In genomic region chr5:111237470-111237869, GRCh38 we compare ENCODE assay signal across 19 cellular contexts. TPM values are rescaled to one million over a fixed set of nuclear protein-coding genes. Genes with fewer than 3 reads are reported as not detected.
A peak's percentile ranks its signal among the peaks of the same experiment; 100 is the strongest.
DNase-seq lines count a peak whose midpoint lies in the region; ATAC-seq and TF ChIP-seq lines count a peak whose summit lies in the region.
"Had no signal": no experiment of that assay in that cellular context is flagged by ENCODE, and none has a peak within 500 bp of the region (broad histone marks: within the 10 kb centered on the region; RNA-seq: fewer than 3 reads in every experiment).

No MANE protein-coding gene starts in this region.

- no peaks in the 10 kb centered on the region for H3K36me3 ChIP-seq in OCI-LY7 (ENCODE audit: insufficient read depth, low read length)
- H3K36me3 ChIP-seq: suprapubic skin had no signal

- peak; percentile 23 for ATAC-seq in stimulated activated naive CD8-positive, alpha-beta T cell treated with anti-CD3 and anti-CD28 coated beads, Interleukin-15, amount 100 ng/mL, for 72 hours
- ATAC-seq in HG02642 (IDR thresholded peaks at IDR 0.05; ENCODE audit: poor library complexity, unreplicated experiment) = no peak
- no peak for ATAC-seq in GM18517 (IDR thresholded peaks at IDR 0.05; ENCODE audit: unreplicated experiment)
- ATAC-seq: mucosa of descending colon, PC-3 had no signal

- H3K9me2 ChIP-seq in OCI-LY7 (ENCODE audit: insufficient read depth, low read length) = no peaks in the 10 kb centered on the region

- H3K36me3 Mint-ChIP-seq in activated naive CD4-positive, alpha-beta T cell treated with anti-CD3 and anti-CD28 coated beads, Interleukin-2, amount 50 U/mL, for 24 hours = peaks cover 8% of the 10 kb centered on the region

- peaks cover 22% of the 10 kb centered on the region; the same call in 1 of the 2 replicates for H3K79me2 ChIP-seq in OCI-LY7 (ENCODE audit: insufficient read depth, low read depth, low read length)
- H3K79me2 ChIP-seq: parathyroid adenoma had no signal

- peak overlapping the region; percentile 99 for H3K27ac Mint-ChIP-seq in activated naive CD4-positive, alpha-beta T cell treated with anti-CD3 and anti-CD28 coated beads, Interleukin-2, amount 50 U/mL, for 24 hours
- peak overlapping the region; percentile 36 to 93 for H3K27ac Mint-ChIP-seq in stimulated activated naive CD8-positive, alpha-beta T cell treated with anti-CD3 and anti-CD28 coated beads, Interleukin-15, amount 100 ng/mL, for 72 hours
- H3K27ac Mint-ChIP-seq: activated B cell treated with CpG ODN at 0.5 μM for 24 hours had no signal

- no peak for DNase-seq in activated naive CD4-positive, alpha-beta T cell treated with anti-CD3 and anti-CD28 coated beads, Interleukin-2, amount 50 U/mL, for 16 hours
- DNase-seq in OCI-LY7 (ENCODE audit: low spot score) = no peak
- DNase-seq in caudate nucleus (lab: John Stamatoyannopoulos, UW) = no peak
- DNase-seq in stimulated activated naive CD8-positive, alpha-beta T cell treated with anti-CD3 and anti-CD28 coated beads, Interleukin-15, amount 100 ng/mL, for 72 hours = no peak
- DNase-seq in DMS153 (lab: John Stamatoyannopoulos, UW) = no peak
- DNase-seq: activated B cell treated with CpG ODN at 0.5 μM for 24 hours; activated effector memory CD4-positive, alpha-beta T cell treated with Interleukin-2 at 50 U/mL for 16 hours; glutamatergic neuron; Karpas-422; kidney; mucosa of descending colon; NCI-H1417 treated with DMSO at 0.1 percent for 48 hours; NCI-H446 treated with DMSO at 0.1 percent for 48 hours; PC-3 had no signal

- no peak for TF ChIP-seq CTCF in OCI-LY7 (conservative IDR thresholded peaks at IDR 0.05; ENCODE audit: low read length)

- no peak overlapping the region for H2AFZ ChIP-seq in OCI-LY7 (ENCODE audit: low read length)
- H2AFZ ChIP-seq: parathyroid adenoma had no signal

- POLR2A ChIA-PET in OCI-LY7 (lab: Charles Lee) = interaction anchor here (3.1 to 4.3 kb wide), 2 partner anchors 14 to 16 kb away, joined by 9 to 18 read pairs; partner anchors contain the start of gene CAMK4

- peak overlapping the region; percentile 88 for H3K4me3 Mint-ChIP-seq in activated naive CD4-positive, alpha-beta T cell treated with anti-CD3 and anti-CD28 coated beads, Interleukin-2, amount 50 U/mL, for 24 hours
- H3K4me3 Mint-ChIP-seq in stimulated activated naive CD8-positive, alpha-beta T cell treated with anti-CD3 and anti-CD28 coated beads, Interleukin-15, amount 100 ng/mL, for 72 hours = peak overlapping the region; percentile 78 to 85
- H3K4me3 Mint-ChIP-seq: activated B cell treated with CpG ODN at 0.5 μM for 24 hours had no signal

- no TSS peak for BruUV-seq in OCI-LY7 (replicated peaks; lab: Mats Ljungman, UMichigan)

- no peaks in the 10 kb centered on the region for H3K27me3 Mint-ChIP-seq in activated naive CD4-positive, alpha-beta T cell treated with anti-CD3 and anti-CD28 coated beads, Interleukin-2, amount 50 U/mL, for 24 hours
- H3K27me3 Mint-ChIP-seq in stimulated activated naive CD8-positive, alpha-beta T cell treated with anti-CD3 and anti-CD28 coated beads, Interleukin-15, amount 100 ng/mL, for 72 hours = no peaks in the 10 kb centered on the region
- H3K27me3 Mint-ChIP-seq: activated B cell treated with CpG ODN at 0.5 μM for 24 hours had no signal

- peaks cover 6% of the 10 kb centered on the region; the same call in 1 of the 2 replicates for H4K20me1 ChIP-seq in OCI-LY7 (ENCODE audit: insufficient read depth, low read length)

- peaks cover 33% of the 10 kb centered on the region for H3K4me1 ChIP-seq in OCI-LY7 (ENCODE audit: insufficient read depth, low read length, poor library complexity, severe bottlenecking)
- H3K4me1 ChIP-seq: parathyroid adenoma, suprapubic skin had no signal

- intact Hi-C loops in OCI-LY7 (cut with micrococcal nuclease; ENCODE audit: unreplicated experiment) = no loop called here

- peak overlapping the region; percentile 3; the same call in 1 of the 2 replicates for H3K4me2 ChIP-seq in OCI-LY7 (ENCODE audit: low read length)

- no peak overlapping the region for H3K4me3 ChIP-seq in OCI-LY7 (ENCODE audit: low read depth, low read length, poor library complexity, severe bottlenecking)
- H3K4me3 ChIP-seq: mucosa of descending colon, suprapubic skin had no signal

- H3K27ac ChIP-seq in OCI-LY7 (ENCODE audit: low read depth, low read length, poor library complexity, severe bottlenecking) (no peak overlapping the region), caudate nucleus (ENCODE audit: low read depth, low read length) (peak overlapping the region; percentile 3)
- H3K27ac ChIP-seq: parathyroid adenoma, suprapubic skin had no signal

- H3K9me3 Mint-ChIP-seq in activated naive CD4-positive, alpha-beta T cell treated with anti-CD3 and anti-CD28 coated beads, Interleukin-2, amount 50 U/mL, for 24 hours = no peaks in the 10 kb centered on the region
- H3K9me3 Mint-ChIP-seq in stimulated activated naive CD8-positive, alpha-beta T cell treated with anti-CD3 and anti-CD28 coated beads, Interleukin-15, amount 100 ng/mL, for 72 hours = no peaks in the 10 kb centered on the region
- H3K9me3 Mint-ChIP-seq: activated B cell treated with CpG ODN at 0.5 μM for 24 hours had no signal

- CTCF ChIA-PET in OCI-LY7 (lab: Charles Lee; ENCODE audit: unreplicated experiment) = interaction anchor here (1.2 kb wide), 1 partner anchor 17 kb away, joined by 3 read pairs; no protein-coding TSS in a partner anchor

- no peaks in the 10 kb centered on the region for H3K9me3 ChIP-seq in OCI-LY7 (ENCODE audit: low read length)
- H3K9me3 ChIP-seq: mucosa of descending colon, suprapubic skin had no signal

- peaks cover 98% of the 10 kb centered on the region for H3K4me1 Mint-ChIP-seq in activated naive CD4-positive, alpha-beta T cell treated with anti-CD3 and anti-CD28 coated beads, Interleukin-2, amount 50 U/mL, for 24 hours
- peaks cover 95% of the 10 kb centered on the region for H3K4me1 Mint-ChIP-seq in stimulated activated naive CD8-positive, alpha-beta T cell treated with anti-CD3 and anti-CD28 coated beads, Interleukin-15, amount 100 ng/mL, for 72 hours

RNA-seq across cellular contexts. Expression of gene CAMK4, which starts 13.3 kb away (rescaled TPM):
- total RNA-seq in OCI-LY7 (2014; rRNA removed; shearing (Covaris generic)) = 36.5 and 40.2 TPM in 2 replicates
- total RNA-seq in OCI-LY7 (2022) = 25.4 and 31.2 TPM in 2 replicates
